ENCODE assay signal across 9 cellular contexts in the genomic region with DNA sequence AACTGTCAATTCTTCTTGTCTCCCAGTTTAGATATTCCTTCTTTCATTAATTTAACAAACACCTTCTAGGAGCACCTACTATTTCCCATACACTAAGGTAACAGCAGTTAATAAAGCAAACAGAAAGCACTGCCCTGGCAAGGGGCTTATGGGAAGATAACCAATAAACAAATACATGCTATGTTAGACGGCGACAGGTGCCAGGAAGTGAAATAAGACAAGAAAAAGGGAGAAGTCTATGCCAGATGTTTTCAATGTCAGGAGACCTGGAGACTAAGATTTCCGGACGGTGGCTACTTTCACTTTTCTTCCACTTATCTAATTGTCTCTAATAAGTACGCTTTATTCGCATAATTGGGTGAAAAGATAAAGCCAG. TPM values are rescaled to one million over a fixed set of nuclear protein-coding genes. Genes with fewer than 3 reads are reported as not detected.
DNase-seq lines count a peak whose midpoint lies in the region; ATAC-seq, FAIRE-seq and TF ChIP-seq lines count a peak whose summit lies in the region.
"Had no signal": no experiment of that assay in that cellular context is flagged by ENCODE, and none has a peak within 500 bp of the region (broad histone marks: within the 10 kb centered on the region; RNA-seq: fewer than 3 reads in every experiment).

No MANE protein-coding gene starts in this region.

- no peak for TF ChIP-seq POLR2A in stomach (IDR thresholded peaks at IDR 0.05)

- no peaks in the 10 kb centered on the region for H3K27me3 ChIP-seq in Loucy (ENCODE audit: insufficient read depth, low read length, poor library complexity, severe bottlenecking)
- no peaks in the 10 kb centered on the region for H3K27me3 ChIP-seq in keratinocyte (ENCODE audit: control insufficient read depth, extremely low read depth, insufficient read depth, low read length)
- H3K27me3 ChIP-seq in stomach, result no peaks in the 10 kb centered on the region

- TF ChIP-seq CTCF in Loucy (conservative IDR thresholded peaks at IDR 0.05; ENCODE audit: low read length) (no peak), keratinocyte (optimal IDR thresholded peaks at IDR 0.05 in 1 of 3, IDR thresholded peaks at IDR 0.05 in 1 of 3, conservative IDR thresholded peaks at IDR 0.05 in 1 of 3; ENCODE audit: extremely low read depth in 1 of 3, insufficient read depth in 2 of 3, low read length in 3 of 3) (no peak), stomach (IDR thresholded peaks at IDR 0.05) (no peak)

- no peak for TF ChIP-seq EP300 in stomach (IDR thresholded peaks at IDR 0.05)

- H4K20me1 ChIP-seq in Loucy (ENCODE audit: insufficient read depth, low read length, poor library complexity, severe bottlenecking) (peaks cover 22% of the 10 kb centered on the region), keratinocyte (ENCODE audit: control insufficient read depth, extremely low read depth, insufficient read depth, low read length) (no peaks in the 10 kb centered on the region)

- dilution Hi-C loops in keratinocyte (cut with MboI; ENCODE audit: extremely low pct_ligation_motif_present, low sequenced_read_pairs), result no loop called here

- peak overlapping the region; percentile 94 for H3K9ac ChIP-seq in Loucy (ENCODE audit: low read depth, low read length, poor library complexity, severe bottlenecking)
- peak overlapping the region; percentile 77 for H3K9ac ChIP-seq in keratinocyte (ENCODE audit: control insufficient read depth, extremely low read depth, insufficient read depth, low read length)

- H3K4me2 ChIP-seq in Loucy (ENCODE audit: low read depth, low read length, poor library complexity, severe bottlenecking), result peak overlapping the region; percentile 91
- peak overlapping the region; percentile 85 for H3K4me2 ChIP-seq in keratinocyte (ENCODE audit: control insufficient read depth, extremely low read depth, insufficient read depth, low read depth, low read length)

- intact Hi-C loops in stomach (cut with DNase I; ENCODE audit: low total_unique reads), result no loop called here

- H3K9me3 ChIP-seq in Loucy (ENCODE audit: insufficient read depth, low read depth, low read length) (0 out of 2 replicates have a peak, but pooled peaks cover 4% of the 10 kb centered on the region), keratinocyte (ENCODE audit: control insufficient read depth, low read depth, low read length) (no peaks in the 10 kb centered on the region), stomach (peaks cover 0 to 6% (median 2%) of the 10 kb centered on the region in 4 donors)

- H3K79me2 ChIP-seq in Loucy (ENCODE audit: insufficient read depth, low read length), result peaks cover 54% of the 10 kb centered on the region
- peaks cover 37% of the 10 kb centered on the region for H3K79me2 ChIP-seq in keratinocyte (ENCODE audit: control insufficient read depth, insufficient read depth, low read length)

- no peaks in the 10 kb centered on the region for H3K36me3 ChIP-seq in Loucy (ENCODE audit: insufficient read depth, low read length)
- H3K36me3 ChIP-seq in keratinocyte (ENCODE audit: control insufficient read depth in 2 of 2, extremely low read depth in 1 of 2, insufficient read depth in 2 of 2, low read length in 2 of 2), result no peaks in the 10 kb centered on the region
- H3K36me3 ChIP-seq in stomach, result peaks cover 0 to 15% (median 10%) of the 10 kb centered on the region in 4 donors

- peak overlapping the region; percentile 45 for H3K27ac ChIP-seq in keratinocyte (ENCODE audit: control insufficient read depth, insufficient read depth, low read length)
- peak overlapping the region; percentile 82 to 96 (median 95) for H3K27ac ChIP-seq in stomach

- DNase-seq in DMS 273 (lab: John Stamatoyannopoulos, UW; ENCODE audit: unreplicated experiment) (peak; percentile 56), DMS 273 treated with DMSO at 0.1 percent for 48 hours (lab: John Stamatoyannopoulos, UW) (no peak), amniotic epithelial cell (ENCODE audit: low read depth) (peak; percentile 27), keratinocyte (ENCODE audit: low read depth, low spot score) (no peak), stomach (no peak), GDM1 (lab: John Stamatoyannopoulos, UW) (no peak)

- H3K9me1 ChIP-seq in keratinocyte (ENCODE audit: control insufficient read depth, extremely low read depth, insufficient read depth, low read length), result no peaks in the 10 kb centered on the region

- peaks cover 36% of the 10 kb centered on the region for H3K4me1 ChIP-seq in Loucy (ENCODE audit: insufficient read depth, low read length, poor library complexity, severe bottlenecking)
- peaks cover 10% of the 10 kb centered on the region for H3K4me1 ChIP-seq in keratinocyte (ENCODE audit: control insufficient read depth, extremely low read depth, insufficient read depth, low read length)
- peaks cover 16 to 39% (median 22%) of the 10 kb centered on the region in 4 donors for H3K4me1 ChIP-seq in stomach

- peak overlapping the region; percentile 98 for H3K4me3 ChIP-seq in Loucy (ENCODE audit: low read length, poor library complexity, severe bottlenecking)
- H3K4me3 ChIP-seq in keratinocyte (ENCODE audit: control insufficient read depth in 2 of 3, extremely low read depth in 1 of 3, insufficient read depth in 2 of 3, low read depth in 1 of 3, low read length in 3 of 3), result peak overlapping the region; percentile 74 to 80 (median 75)
- H3K4me3 ChIP-seq in stomach, result peak overlapping the region; percentile 63 to 96 (median 92)

- ATAC-seq in GM21737 (IDR thresholded peaks at IDR 0.05; ENCODE audit: unreplicated experiment), result peak; percentile 42

- H3F3A ChIP-seq in Loucy (ENCODE audit: low read depth), result no peaks in the 10 kb centered on the region

- H2AFZ ChIP-seq in Loucy (ENCODE audit: low read length) (peak overlapping the region; percentile 89), keratinocyte (ENCODE audit: control insufficient read depth, low read length) (peak overlapping the region; percentile 12)

- H3K9me2 ChIP-seq in Loucy (replicated peaks; ENCODE audit: low read depth, low read length), result no peaks in the 10 kb centered on the region

- WGBS in stomach, 5 donors, result 0 to 3% (median 0%) methylated on average over 6 of the region's 6 CpGs

- FAIRE-seq in keratinocyte (lab: Jason Lieb, UNC), result no peak
- FAIRE-seq: A204.1 had no signal

RNA-seq across cellular contexts. Expression of a gene that starts 32.5 kb away (rescaled TPM):
- polyA plus RNA-seq in keratinocyte (3.0 to 3.3 TPM (median 3.3 TPM) in 3 replicates), stomach (1 to 10 TPM; 1.6 to 3.5 (median 1.8) TPM)
- polyA plus RNA-seq in keratinocyte (2011; ENCODE audit: low read depth), result 1.4 TPM
- 1.5 and 1.9 TPM in 2 replicates for polyA plus RNA-seq in keratinocyte (2011; cell fraction: cytosol; rRNA removed)
- polyA plus RNA-seq in keratinocyte (2011; cell fraction: nucleus; rRNA removed), result 9.1 and 9.2 TPM in 2 replicates
- polyA plus RNA-seq in keratinocyte (2012; ENCODE audit: low replicate concordance), result 2.3 and 4.0 TPM in 2 replicates
- 5.9 to 9.6 TPM (median 8.6 TPM) in 3 replicates for polyA minus RNA-seq in keratinocyte
- 1.9 TPM for polyA minus RNA-seq in keratinocyte (2011; cell fraction: cytosol; rRNA and poly(A)+ RNA removed)
- polyA minus RNA-seq in keratinocyte (2011; cell fraction: nucleus; rRNA and poly(A)+ RNA removed), result 6.5 and 13.7 TPM in 2 replicates
- 10 to 100 TPM in 1 of 5 donors, 1 to 10 TPM in 4; 4.6 to 17.1 (median 8.0) TPM for total RNA-seq in stomach

RNA-seq across cellular contexts. Expression of a gene that starts 45.0 kb away (rescaled TPM):
- polyA plus RNA-seq in keratinocyte (0.93 to 1.9 TPM (median 1.6 TPM) in 3 replicates), stomach (1 to 10 TPM in 1 of 3 donors, under 1 TPM in 2; 0.46 to 1.5 (median 0.81) TPM)
- polyA plus RNA-seq in keratinocyte (2011; ENCODE audit: low read depth), result 0.70 TPM
- polyA plus RNA-seq in keratinocyte (2011; cell fraction: cytosol; rRNA removed), result 0.69 and 0.70 TPM in 2 replicates
- 3.5 and 4.1 TPM in 2 replicates for polyA plus RNA-seq in keratinocyte (2011; cell fraction: nucleus; rRNA removed)
- polyA plus RNA-seq in keratinocyte (2012; ENCODE audit: low replicate concordance), result 0.59 and 0.61 TPM in 2 replicates
- 0.93 to 3.7 TPM (median 1.7 TPM) in 3 replicates for polyA minus RNA-seq in keratinocyte
- 0.77 TPM for polyA minus RNA-seq in keratinocyte (2011; cell fraction: cytosol; rRNA and poly(A)+ RNA removed)
- 2.1 and 5.4 TPM in 2 replicates for polyA minus RNA-seq in keratinocyte (2011; cell fraction: nucleus; rRNA and poly(A)+ RNA removed)
- total RNA-seq in stomach, result 1 to 10 TPM in 4 of 5 donors, not detected in 1; 1.3 to 6.2 (median 3.9) TPM

Comparison
In these comparisons a context has a peak if more than half of its experiments do, and no peak if none do; other contexts are left out.
1. DNase-seq: peak in DMS 273 (single experiment) and amniotic epithelial cell (single experiment); none in DMS 273 treated with DMSO at 0.1 percent for 48 hours (single experiment), keratinocyte (single experiment), stomach (single experiment) and GDM1 (single experiment).
2. Peak in every context shown above with its lines, with median percentiles within 50 percentile points of each other: H3K4me3 ChIP-seq.